23 cellular contexts compared by ENCODE assay signal in genomic region chrX:17922303-17922702, GRCh38.
DNase-seq lines count a peak whose midpoint lies in the region; ATAC-seq, FAIRE-seq and TF ChIP-seq lines count a peak whose summit lies in the region.
"Had no signal": no experiment of that assay in that cellular context is flagged by ENCODE, and none has a peak within 500 bp of the region (broad histone marks: within the 10 kb centered on the region; RNA-seq: fewer than 3 reads in every experiment).

No MANE protein-coding gene starts in this region.

- H3K79me2 ChIP-seq in mammary epithelial cell (ENCODE audit: insufficient read depth, low read length), result no peaks in the 10 kb centered on the region

- H3K27ac ChIP-seq in mammary epithelial cell (ENCODE audit: insufficient read depth, low read depth, low read length), result no peak overlapping the region
- H3K27ac ChIP-seq: ascending aorta, PC-9 had no signal

- H3K4me1 ChIP-seq in mammary epithelial cell (ENCODE audit: insufficient read depth, low read length), result no peaks in the 10 kb centered on the region
- H3K4me1 ChIP-seq: ascending aorta had no signal

- FAIRE-seq in islet of Langerhans (lab: Jason Lieb, UNC), result peak; percentile 58

- peaks cover 2% of the 10 kb centered on the region for H3K27me3 ChIP-seq in mammary epithelial cell (ENCODE audit: insufficient read depth, low read length)
- H3K27me3 ChIP-seq: ascending aorta had no signal

- intact Hi-C loops in Calu3 (cut with micrococcal nuclease; ENCODE audit: unreplicated experiment) (no loop called here), mammary epithelial cell (cut with micrococcal nuclease) (no loop called here)

- WGBS in mammary epithelial cell (ENCODE audit: low coverage, missing lambda C conversion rate), result 64% methylated on average over 5 of the region's 5 CpGs

- no peak overlapping the region for H3K4me3 ChIP-seq in mammary epithelial cell (replicated peaks in 1 of 3; ENCODE audit: insufficient read depth in 1 of 3, low read depth in 2 of 3, low read length in 3 of 3)
- H3K4me3 ChIP-seq: ascending aorta, PC-9 had no signal

- H3K36me3 Mint-ChIP-seq in Calu3 (ENCODE audit: insufficient read depth, unreplicated experiment), result no peaks in the 10 kb centered on the region
- H3K36me3 Mint-ChIP-seq: activated naive CD4-positive, alpha-beta T cell treated with anti-CD3 and anti-CD28 coated beads, Interleukin-2, amount 50 U/mL, for 24 hours; CD4-positive, CD25-positive, alpha-beta regulatory T cell; stimulated activated effector memory CD8-positive, alpha-beta T cell treated with anti-CD3 and anti-CD28 coated beads, Interleukin-12 subunit alpha, Interleukin-12 subunit beta, amount 100 ng/mL, for 72 hours had no signal

- H3K36me3 ChIP-seq in mammary epithelial cell (ENCODE audit: insufficient read depth, low read length), result no peaks in the 10 kb centered on the region
- H3K36me3 ChIP-seq: ascending aorta had no signal

- no peaks in the 10 kb centered on the region for H3K4me1 Mint-ChIP-seq in Calu3 (ENCODE audit: low read depth, unreplicated experiment)
- H3K4me1 Mint-ChIP-seq: CD4-positive, CD25-positive, alpha-beta regulatory T cell; stimulated activated effector memory CD8-positive, alpha-beta T cell treated with anti-CD3 and anti-CD28 coated beads, Interleukin-12 subunit alpha, Interleukin-12 subunit beta, amount 100 ng/mL, for 72 hours had no signal

- H3K4me3 Mint-ChIP-seq in Calu3 (ENCODE audit: low read depth, unreplicated experiment), result no peak overlapping the region
- H3K4me3 Mint-ChIP-seq: activated CD8-positive, alpha-beta T cell treated with anti-CD3 and anti-CD28 coated beads, Interleukin-2, amount 10 ng/mL, durations not matched to agents 7 days and 5 days; activated naive CD4-positive, alpha-beta T cell treated with anti-CD3 and anti-CD28 coated beads, Interleukin-2, amount 50 U/mL, for 24 hours; activated T-cell treated with anti-CD3 and anti-CD28 coated beads, Interleukin-2, amount 50 U/mL, for 24 hours; CD4-positive, CD25-positive, alpha-beta regulatory T cell; stimulated activated effector memory CD8-positive, alpha-beta T cell treated with anti-CD3 and anti-CD28 coated beads, Interleukin-12 subunit alpha, Interleukin-12 subunit beta, amount 100 ng/mL, for 72 hours; T-helper 17 cell had no signal

- H4K20me1 ChIP-seq in mammary epithelial cell (ENCODE audit: insufficient read depth, low read length), result no peaks in the 10 kb centered on the region

- no TSS peak for BruUV-seq in Calu3 (replicated peaks; lab: Mats Ljungman, UMichigan)
- BruUV-seq in mammary epithelial cell (replicated peaks; lab: Mats Ljungman, UMichigan), result no TSS peak

- in situ Hi-C loops in mammary epithelial cell (cut with MboI; ENCODE audit: low sequenced_read_pairs in 2 of 2), result no loop called here

- H3K27ac Mint-ChIP-seq in Calu3 (ENCODE audit: unreplicated experiment), result no peak overlapping the region
- H3K27ac Mint-ChIP-seq: activated CD8-positive, alpha-beta T cell treated with anti-CD3 and anti-CD28 coated beads, Interleukin-2, amount 10 ng/mL, durations not matched to agents 7 days and 5 days; activated naive CD4-positive, alpha-beta T cell treated with anti-CD3 and anti-CD28 coated beads, Interleukin-2, amount 50 U/mL, for 24 hours; activated T-cell treated with anti-CD3 and anti-CD28 coated beads, Interleukin-2, amount 50 U/mL, for 24 hours; CD4-positive, CD25-positive, alpha-beta regulatory T cell; stimulated activated effector memory CD8-positive, alpha-beta T cell treated with anti-CD3 and anti-CD28 coated beads, Interleukin-12 subunit alpha, Interleukin-12 subunit beta, amount 100 ng/mL, for 72 hours; T-helper 17 cell had no signal

- H3K4me2 ChIP-seq in mammary epithelial cell (ENCODE audit: insufficient read depth, low read depth, low read length), result no peak overlapping the region
- H3K4me2 ChIP-seq: PC-9 had no signal

- CTCF ChIA-PET in Calu3 (lab: Charles Lee) (no interaction called here), mammary epithelial cell (lab: Charles Lee; ENCODE audit: low non-redundant PET) (no interaction called here)

- dilution Hi-C loops in mammary epithelial cell (cut with HindIII; ENCODE audit: low sequenced_read_pairs), result no loop called here

- DNase-seq in Calu3 (peak; percentile 10), NCI-H1105 treated with DMSO at 0.1 percent for 48 hours (lab: John Stamatoyannopoulos, UW) (peak; percentile 57), NCI-H748 treated with DMSO at 0.1 percent for 48 hours (lab: John Stamatoyannopoulos, UW) (peak; percentile 57), EL (no peak), mammary epithelial cell (no peak)
- DNase-seq: activated CD8-positive, alpha-beta T cell treated with anti-CD3 and anti-CD28 coated beads, Interleukin-2, amount 10 ng/mL, durations not matched to agents 7 days and 5 days; activated T-cell treated with anti-CD3 and anti-CD28 coated beads, Interleukin-2, amount 50 U/mL, for 24 hours; CD4-positive, CD25-positive, alpha-beta regulatory T cell; glutamatergic neuron; GOT3; Karpas-422; NCI-H1048; NCI-H526; occipital lobe; PC-9; right cardiac atrium; T-helper 17 cell had no signal

- no peaks in the 10 kb centered on the region for H3K9me3 ChIP-seq in mammary epithelial cell (replicated peaks; ENCODE audit: insufficient read depth, low read length)
- H3K9me3 ChIP-seq: ascending aorta had no signal

- TF ChIP-seq CTCF in Calu3 (IDR thresholded peaks at IDR 0.05; ENCODE audit: unreplicated experiment), result no peak
- TF ChIP-seq CTCF in mammary epithelial cell (conservative IDR thresholded peaks at IDR 0.05 in 1 of 2, IDR thresholded peaks at IDR 0.05 in 1 of 2; ENCODE audit: extremely low read depth in 1 of 2, insufficient read depth in 1 of 2, low read depth in 1 of 2, low read length in 2 of 2), result no peak

- peaks cover 56% of the 10 kb centered on the region for H3K27me3 Mint-ChIP-seq in Calu3 (ENCODE audit: unreplicated experiment)
- H3K27me3 Mint-ChIP-seq: activated naive CD4-positive, alpha-beta T cell treated with anti-CD3 and anti-CD28 coated beads, Interleukin-2, amount 50 U/mL, for 24 hours; CD4-positive, CD25-positive, alpha-beta regulatory T cell; T-helper 17 cell had no signal

- no peak overlapping the region for H2AFZ ChIP-seq in mammary epithelial cell (ENCODE audit: low read depth, low read length)
- H2AFZ ChIP-seq: PC-9 had no signal

- H3K9ac ChIP-seq in mammary epithelial cell (ENCODE audit: insufficient read depth, low read length), result no peak overlapping the region

- ATAC-seq in GM21367 (IDR thresholded peaks at IDR 0.05; ENCODE audit: unreplicated experiment) (no peak), HG03460 (IDR thresholded peaks at IDR 0.05; ENCODE audit: unreplicated experiment) (no peak)
- ATAC-seq: activated CD8-positive, alpha-beta T cell treated with anti-CD3 and anti-CD28 coated beads, Interleukin-2, amount 10 ng/mL, durations not matched to agents 7 days and 5 days; right cardiac atrium; stimulated activated effector memory CD8-positive, alpha-beta T cell treated with anti-CD3 and anti-CD28 coated beads, Interleukin-12 subunit alpha, Interleukin-12 subunit beta, amount 100 ng/mL, for 72 hours; T-helper 17 cell had no signal

- peaks cover 5% of the 10 kb centered on the region for H3K9me3 Mint-ChIP-seq in Calu3 (ENCODE audit: low read depth, unreplicated experiment)

Comparison
In these comparisons a context has a peak if more than half of its experiments do, and no peak if none do; other contexts are left out.
1. DNase-seq: peak in Calu3 (single experiment), NCI-H1105 treated with DMSO at 0.1 percent for 48 hours (single experiment) and NCI-H748 treated with DMSO at 0.1 percent for 48 hours (single experiment); none in EL (single experiment) and mammary epithelial cell (single experiment).